2 cellular contexts compared by ENCODE assay signal in the genomic region with DNA sequence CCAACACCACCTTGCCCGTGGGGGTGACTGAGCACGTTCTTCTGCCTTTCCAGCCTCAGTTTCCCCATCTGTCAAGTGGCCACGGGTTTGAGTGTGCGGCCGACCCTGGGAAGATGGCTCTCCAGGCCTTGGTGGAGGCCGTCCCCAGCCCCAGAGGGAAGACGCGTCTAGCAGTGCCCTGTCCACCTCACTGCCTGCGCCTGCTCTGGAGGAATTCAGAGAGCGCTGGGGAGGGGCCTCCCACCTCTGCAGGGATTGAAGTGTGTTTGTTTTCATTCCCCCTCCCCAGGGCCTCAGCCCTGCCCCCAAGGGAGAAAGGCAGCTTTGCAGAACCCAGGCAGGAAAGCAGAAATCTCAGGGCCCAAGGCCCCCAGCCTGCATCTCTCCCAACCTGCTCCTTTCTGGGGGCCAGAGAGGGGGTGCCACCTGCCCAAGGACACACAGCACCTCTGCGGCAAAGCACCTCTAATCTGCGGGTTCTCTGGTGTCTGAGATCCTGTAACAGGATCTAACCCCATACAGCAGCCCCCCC.
A peak's percentile ranks its signal among the peaks of the same experiment; 100 is the strongest.
TF ChIP-seq lines count a peak whose summit lies in the region.

No MANE protein-coding gene starts in this region.

TF ChIP-seq in HEK293, 187 proteins besides CTCF, POLR2A, EP300 and RAD21:
- TF ChIP-seq ZNF16 (tag by site-specific recombination; IDR thresholded peaks at IDR 0.05; ENCODE audit: low read depth): no peak
- TF ChIP-seq ZNF132 (tag by site-specific recombination; IDR thresholded peaks at IDR 0.05; ENCODE audit: borderline replicate concordance): no peak
- TF ChIP-seq ZNF768 (tag by site-specific recombination; IDR thresholded peaks at IDR 0.05): peak; percentile 91; the same call in 1 of the 2 replicates
- TF ChIP-seq ZIC2 (tag by site-specific recombination; IDR thresholded peaks at IDR 0.05): peak; percentile 33
- peak; percentile 95 for TF ChIP-seq GLIS1 (tag by site-specific recombination; IDR thresholded peaks at IDR 0.05)

TF ChIP-seq in K562, 482 proteins besides CTCF, POLR2A, EP300 and RAD21:
- no peak for TF ChIP-seq SP2 (IDR thresholded peaks at IDR 0.05; ENCODE audit: extremely low read depth, low read depth, low read length, poor library complexity, severe bottlenecking)
- 0 out of 2 replicates have a peak, but pooled peaks have one; percentile 16 for TF ChIP-seq CBX1 (IDR thresholded peaks at IDR 0.05; ENCODE audit: low read depth)
- TF ChIP-seq ZFP36 (IDR thresholded peaks at IDR 0.05; ENCODE audit: low read depth, low read length, partially characterized antibody): peak; percentile 80
- peak; percentile 51 for TF ChIP-seq RBM25 (IDR thresholded peaks at IDR 0.05; ENCODE audit: low read depth, low read length, severe bottlenecking)
- no peak for TF ChIP-seq MYNN (IDR thresholded peaks at IDR 0.05)
- TF ChIP-seq MYNN (CRISPR knock-in tag; IDR thresholded peaks at IDR 0.05): no peak
- peak; percentile 21; the same call in 1 of the 2 replicates for TF ChIP-seq ADNP (tag; IDR thresholded peaks at IDR 0.05)
- peak; percentile 56 for TF ChIP-seq BCOR (IDR thresholded peaks at IDR 0.05)
TF ChIP-seq in K562: peak in this region for 5.
